In the genomic region with DNA sequence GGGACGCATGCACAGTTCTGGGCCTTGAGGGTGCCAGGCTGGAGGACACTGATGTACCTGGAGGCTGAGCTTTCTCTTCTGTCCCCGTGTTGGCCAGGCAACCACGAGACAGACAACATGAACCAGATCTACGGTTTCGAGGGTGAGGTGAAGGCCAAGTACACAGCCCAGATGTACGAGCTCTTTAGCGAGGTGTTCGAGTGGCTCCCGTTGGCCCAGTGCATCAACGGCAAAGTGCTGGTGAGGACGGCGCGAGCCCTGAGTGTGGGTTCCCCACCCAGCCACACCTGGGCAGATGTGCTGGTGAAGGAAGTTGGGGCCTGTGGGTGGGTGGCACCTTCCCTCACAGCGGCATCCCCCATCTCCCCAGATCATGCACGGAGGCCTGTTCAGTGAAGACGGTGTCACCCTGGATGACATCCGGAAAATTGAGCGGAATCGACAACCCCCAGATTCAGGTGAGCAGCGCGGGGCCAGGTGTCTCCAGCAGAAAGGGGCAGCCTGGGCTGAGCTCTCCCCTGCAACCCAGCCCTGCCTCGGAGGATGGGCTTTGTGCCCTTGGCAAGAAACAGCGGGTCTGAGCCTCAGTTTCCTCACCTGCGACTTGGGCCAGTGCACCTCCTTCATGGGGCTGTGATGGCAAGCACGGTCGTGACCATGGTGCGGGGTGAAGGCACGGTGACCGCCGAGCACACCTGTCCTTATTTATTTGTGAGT, we compare ENCODE assay signal across 22 cellular contexts. TPM values are rescaled to one million over a fixed set of nuclear protein-coding genes. Genes with fewer than 3 reads are reported as not detected.
A peak's percentile ranks its signal among the peaks of the same experiment; 100 is the strongest.
DNase-seq lines count a peak whose midpoint lies in the region; ATAC-seq, FAIRE-seq and TF ChIP-seq lines count a peak whose summit lies in the region.
"Had no signal": no experiment of that assay in that cellular context is flagged by ENCODE, and none has a peak within 500 bp of the region (broad histone marks: within the 10 kb centered on the region; RNA-seq: fewer than 3 reads in every experiment).

No MANE protein-coding gene starts in this region.

- no peak overlapping the region for H3K4me3 ChIP-seq in K562
- no peak overlapping the region for H3K4me3 ChIP-seq in right lobe of liver
- H3K4me3 ChIP-seq in spleen: no peak overlapping the region
- H3K4me3 ChIP-seq: BLaER1 had no signal

- WGBS in K562 (ENCODE audit: insufficient coverage, low coverage, missing lambda C conversion rate): 97% methylated on average over 24 of the region's 30 CpGs
- 85% methylated on average over 5 of the region's 30 CpGs for WGBS in right lobe of liver (ENCODE audit: insufficient coverage, low coverage, low lambda C conversion rate, missing lambda C conversion rate)
- WGBS in spleen, 5 donors: 94 to 97% (median 95%) methylated on average over 17 to 30 of the region's 30 CpGs

- no peaks in the 10 kb centered on the region for H3K27me3 Mint-ChIP-seq in activated naive CD8-positive, alpha-beta T cell treated with anti-CD3 and anti-CD28 coated beads, Interleukin-2, amount 10 ng/mL, durations not matched to agents 7 days and 5 days
- no peaks in the 10 kb centered on the region for H3K27me3 Mint-ChIP-seq in activated naive CD8-positive, alpha-beta T cell treated with anti-CD3 and anti-CD28 coated beads for 36 hours

- H3K4me1 Mint-ChIP-seq in activated naive CD8-positive, alpha-beta T cell treated with anti-CD3 and anti-CD28 coated beads, Interleukin-2, amount 10 ng/mL, durations not matched to agents 7 days and 5 days: peaks cover 3% of the 10 kb centered on the region
- no peaks in the 10 kb centered on the region for H3K4me1 Mint-ChIP-seq in activated naive CD8-positive, alpha-beta T cell treated with anti-CD3 and anti-CD28 coated beads for 36 hours

- no peaks in the 10 kb centered on the region for H3K79me2 ChIP-seq in K562 (ENCODE audit: control insufficient read depth, insufficient read depth, low read length)

- no peak for TF ChIP-seq CTCF in K562 (IDR thresholded peaks at IDR 0.05 in 2 of 3, conservative IDR thresholded peaks at IDR 0.05 in 1 of 3; ENCODE audit: insufficient read depth in 2 of 3, low read depth in 1 of 3, low read length in 3 of 3)
- no peak for TF ChIP-seq CTCF in right lobe of liver (IDR thresholded peaks at IDR 0.05)
- TF ChIP-seq CTCF in spleen (IDR thresholded peaks at IDR 0.05 in 8 of 11, conservative IDR thresholded peaks at IDR 0.05 in 3 of 11): no peak

- intact Hi-C loops in K562 (cut with micrococcal nuclease) (no loop called here), right lobe of liver (cut with DNase I) (loop anchor here in 1 of 2 donors (10.0 kb wide), 1 partner anchor 102 kb away; no protein-coding TSS in a partner anchor), spleen (cut with DNase I; ENCODE audit: low total_unique reads) (no loop called here)

- H3K4me3 Mint-ChIP-seq in activated naive CD8-positive, alpha-beta T cell treated with anti-CD3 and anti-CD28 coated beads, Interleukin-2, amount 10 ng/mL, durations not matched to agents 7 days and 5 days: no peak overlapping the region
- H3K4me3 Mint-ChIP-seq in activated naive CD8-positive, alpha-beta T cell treated with anti-CD3 and anti-CD28 coated beads for 36 hours: no peak overlapping the region
- H3K4me3 Mint-ChIP-seq: CD8-positive, alpha-beta T cell had no signal

- H3K27ac ChIP-seq in K562 (ENCODE audit: extremely low read depth, low read depth, low read length): no peak overlapping the region
- H3K27ac ChIP-seq in right lobe of liver: no peak overlapping the region
- no peak overlapping the region for H3K27ac ChIP-seq in spleen
- H3K27ac ChIP-seq: HL-60 had no signal

- H3K36me3 ChIP-seq in K562 (ENCODE audit: control insufficient read depth, insufficient read depth, low read length) (peaks cover 84% of the 10 kb centered on the region), right lobe of liver (peaks cover 4 to 46% (median 14%) of the 10 kb centered on the region in 4 donors), spleen (peaks cover 2 to 100% (median 92%) of the 10 kb centered on the region in 6 donors)

- peaks cover 0 to 19% of the 10 kb centered on the region in 2 experiments; a peak in 2 of 5 replicates for H3K4me1 ChIP-seq in K562 (replicated peaks in 1 of 2; ENCODE audit: control insufficient read depth in 2 of 2, insufficient read depth in 2 of 2, low read length in 2 of 2)
- no peaks in the 10 kb centered on the region for H3K4me1 ChIP-seq in right lobe of liver
- peaks cover 0 to 16% (median 5%) of the 10 kb centered on the region in 6 donors for H3K4me1 ChIP-seq in spleen

- CTCF ChIA-PET in K562 (lab: Yijun Ruan, JAX; ENCODE audit: low intra/inter-chr PET ratio): interaction anchor here (0.7 kb wide), 1 partner anchor 8 kb away, joined by 3 read pairs; no protein-coding TSS in a partner anchor

- no peak for TF ChIP-seq POLR2A in K562 (conservative IDR thresholded peaks at IDR 0.05)
- TF ChIP-seq POLR2A in right lobe of liver (IDR thresholded peaks at IDR 0.05): no peak
- no peak for TF ChIP-seq POLR2A in spleen (IDR thresholded peaks at IDR 0.05)

- peak; percentile 21 for DNase-seq in activated naive CD8-positive, alpha-beta T cell treated with anti-CD3 and anti-CD28 coated beads, Interleukin-2, amount 10 ng/mL, durations not matched to agents 7 days and 5 days
- no peak for DNase-seq in activated naive CD8-positive, alpha-beta T cell treated with anti-CD3 and anti-CD28 coated beads for 36 hours
- DNase-seq in K562 (ENCODE audit: extremely low read depth in 1 of 4, low spot score in 3 of 4): no peak
- DNase-seq in right lobe of liver: peak in 2 of 3 donors; percentile 7 to 47
- DNase-seq in spleen: peak; percentile 56
- DNase-seq: CD8-positive, alpha-beta T cell; DMS79; H7; NCI-H1417; NCI-H187 treated with DMSO at 0.1 percent for 48 hours; NCI-H2171; NCI-H446; NCI-H69 had no signal

- H3K27ac Mint-ChIP-seq in activated naive CD8-positive, alpha-beta T cell treated with anti-CD3 and anti-CD28 coated beads, Interleukin-2, amount 10 ng/mL, durations not matched to agents 7 days and 5 days: no peak overlapping the region
- H3K27ac Mint-ChIP-seq in activated naive CD8-positive, alpha-beta T cell treated with anti-CD3 and anti-CD28 coated beads for 36 hours: no peak overlapping the region
- H3K27ac Mint-ChIP-seq: CD8-positive, alpha-beta T cell had no signal

- POLR2A ChIA-PET in activated naive CD8-positive, alpha-beta T cell treated with anti-CD3 and anti-CD28 coated beads, Interleukin-2, amount 10 ng/mL, durations not matched to agents 7 days and 5 days (lab: Charles Lee): no interaction called here
- POLR2A ChIA-PET in K562 (lab: Yijun Ruan, JAX): interaction anchor here (1.8 kb wide), 1 partner anchor 9 kb away, joined by 5 read pairs; no protein-coding TSS in a partner anchor

- peaks cover 36% of the 10 kb centered on the region for H3K36me3 Mint-ChIP-seq in activated naive CD8-positive, alpha-beta T cell treated with anti-CD3 and anti-CD28 coated beads, Interleukin-2, amount 10 ng/mL, durations not matched to agents 7 days and 5 days
- peaks cover 30% of the 10 kb centered on the region for H3K36me3 Mint-ChIP-seq in activated naive CD8-positive, alpha-beta T cell treated with anti-CD3 and anti-CD28 coated beads for 36 hours

- no peaks in the 10 kb centered on the region for H3K27me3 ChIP-seq in K562 (ENCODE audit: control insufficient read depth in 2 of 2, insufficient read depth in 2 of 2, low read length in 2 of 2)
- H3K27me3 ChIP-seq in right lobe of liver: no peaks in the 10 kb centered on the region
- H3K27me3 ChIP-seq in spleen (replicated peaks in 1 of 7): no peaks in the 10 kb centered on the region
- H3K27me3 ChIP-seq: BLaER1 had no signal

- peaks cover 5% of the 10 kb centered on the region for H3K9me3 Mint-ChIP-seq in activated naive CD8-positive, alpha-beta T cell treated with anti-CD3 and anti-CD28 coated beads, Interleukin-2, amount 10 ng/mL, durations not matched to agents 7 days and 5 days
- H3K9me3 Mint-ChIP-seq in activated naive CD8-positive, alpha-beta T cell treated with anti-CD3 and anti-CD28 coated beads for 36 hours: no peaks in the 10 kb centered on the region
- H3K9me3 Mint-ChIP-seq: CD8-positive, alpha-beta T cell had no signal

- in situ Hi-C loops in K562 (cut with MboI): no loop called here

- H3K4me2 ChIP-seq in K562 (ENCODE audit: insufficient read depth, low read length): no peak overlapping the region
- H3K4me2 ChIP-seq: BLaER1 had no signal

- no peak for TF ChIP-seq RAD21 in K562 (CRISPR knock-in tag; conservative IDR thresholded peaks at IDR 0.05 in 1 of 2, IDR thresholded peaks at IDR 0.05 in 1 of 2)

- no peak overlapping the region for H2AFZ ChIP-seq in K562 (ENCODE audit: low read depth, low read length)

- H4K20me1 ChIP-seq in K562 (replicated peaks; ENCODE audit: control insufficient read depth, insufficient read depth, low read length): no peaks in the 10 kb centered on the region; the same call in 1 of the 2 replicates

- ATAC-seq in activated naive CD8-positive, alpha-beta T cell treated with anti-CD3 and anti-CD28 coated beads, Interleukin-2, amount 10 ng/mL, durations not matched to agents 7 days and 5 days (ENCODE audit: low read depth): no peak
- no peak for ATAC-seq in K562
- ATAC-seq in right lobe of liver: no peak
- no peak for ATAC-seq in HG02884 (IDR thresholded peaks at IDR 0.05; ENCODE audit: unreplicated experiment)
- ATAC-seq in HG03108 (IDR thresholded peaks at IDR 0.05; ENCODE audit: unreplicated experiment): no peak
- ATAC-seq in HG02870 (IDR thresholded peaks at IDR 0.05; ENCODE audit: unreplicated experiment): no peak
- ATAC-seq: CD8-positive, alpha-beta T cell had no signal

- H3K9me3 ChIP-seq in K562 (replicated peaks; ENCODE audit: control insufficient read depth, insufficient read depth, low read depth, low read length): no peaks in the 10 kb centered on the region
- no peaks in the 10 kb centered on the region for H3K9me3 ChIP-seq in right lobe of liver
- no peaks in the 10 kb centered on the region for H3K9me3 ChIP-seq in spleen
- H3K9me3 ChIP-seq: BLaER1 had no signal

- H3K9me1 ChIP-seq in K562 (ENCODE audit: control insufficient read depth, insufficient read depth, low read length): no peaks in the 10 kb centered on the region

- TF ChIP-seq EP300 in K562 (IDR thresholded peaks at IDR 0.05; ENCODE audit: low read length): no peak

- no TSS peak for BruUV-seq in K562 (replicated peaks; lab: Mats Ljungman, UMichigan)

- FAIRE-seq in K562 (lab: Jason Lieb, UNC): no peak
- FAIRE-seq: A204.1, D721Med, HTR-8/SVneo had no signal

- H3K9ac ChIP-seq in K562 (ENCODE audit: insufficient read depth in 1 of 2, low read depth in 2 of 2, low read length in 2 of 2): no peak overlapping the region
- H3K9ac ChIP-seq: BLaER1 had no signal

RNA-seq across cellular contexts. Expression of a gene that starts 26.2 kb away (rescaled TPM):
- total RNA-seq in activated naive CD8-positive, alpha-beta T cell treated with anti-CD3 and anti-CD28 coated beads, Interleukin-2, amount 10 ng/mL, durations not matched to agents 7 days and 5 days: not detected
- total RNA-seq in activated naive CD8-positive, alpha-beta T cell treated with anti-CD3 and anti-CD28 coated beads for 36 hours: under 1 TPM; 0.08 TPM
- total RNA-seq in K562 (2011; cell fraction: chromatin; rRNA removed; ENCODE audit: low replicate concordance): 10.0 and 21.6 TPM in 2 replicates
- total RNA-seq in K562 (2011; cell fraction: nucleolus; rRNA removed): 20.5 and 23.5 TPM in 2 replicates
- total RNA-seq in K562 (2011; cell fraction: nucleoplasm; rRNA removed): 15.2 and 15.6 TPM in 2 replicates
- total RNA-seq in K562 (2014; rRNA removed) (30.8 and 32.4 TPM in 2 replicates), K562 (2014; rRNA removed; fragmentation: Illumina TruSeq; extraction: Trizol) (6.6 and 9.7 TPM in 2 replicates), K562 (2015; rRNA removed; fragmentation: Illumina TruSeq; extraction: Trizol) (21.6 and 22.3 TPM in 2 replicates), K562 (2021) (21.9 and 22.5 TPM in 2 replicates), right lobe of liver (under 1 TPM in 5 of 6 experiments, not detected in 1; 0.26 to 0.55 (median 0.44) TPM), spleen (1 to 10 TPM; 1.7 to 4.4 (median 2.6) TPM)
- polyA plus RNA-seq in K562 (2011; rRNA removed) (8.0 and 9.1 TPM in 2 replicates), K562 (2014; fragmentation: Illumina TruSeq; extraction: Trizol) (15.6 and 17.8 TPM in 2 replicates), K562 (2014; fragmentation: Nextera tagmentation; extraction: Ambion mirVana) (1 to 10 TPM in 1 of 2 experiments, under 1 TPM in 1; 0.68 to 1.5 TPM), K562 (2014; rRNA removed) (19.9 and 20.8 TPM in 2 replicates), spleen (1 to 10 TPM in 2 of 3 donors, under 1 TPM in 1; 0.46 to 1.2 (median 1.1) TPM)
- 7.9 and 13.0 TPM in 2 replicates for polyA plus RNA-seq in K562 (2011; cell fraction: cytosol; rRNA removed)
- 6.3 and 8.5 TPM in 2 replicates for polyA plus RNA-seq in K562 (2011; cell fraction: nucleus; rRNA removed)
- polyA plus RNA-seq in K562 (2012): 13.6 and 17.1 TPM in 2 replicates
- polyA minus RNA-seq in K562 (2011; rRNA and poly(A)+ RNA removed): 6.3 and 7.7 TPM in 2 replicates
- 9.2 and 11.5 TPM in 2 replicates for polyA minus RNA-seq in K562 (2011; cell fraction: cytosol; rRNA and poly(A)+ RNA removed)
- polyA minus RNA-seq in K562 (2011; cell fraction: nucleus; rRNA and poly(A)+ RNA removed): 6.5 and 12.2 TPM in 2 replicates
- total RNA-seq: CD8-positive, alpha-beta T cell had no signal

RNA-seq across cellular contexts. Expression of a gene that starts 40.3 kb away (rescaled TPM):
- 10 to 100 TPM; 76.1 to 87.4 TPM for total RNA-seq in activated naive CD8-positive, alpha-beta T cell treated with anti-CD3 and anti-CD28 coated beads, Interleukin-2, amount 10 ng/mL, durations not matched to agents 7 days and 5 days
- total RNA-seq in activated naive CD8-positive, alpha-beta T cell treated with anti-CD3 and anti-CD28 coated beads for 36 hours: 100 to 1,000 TPM; 123 to 132 TPM
- 203 and 276 TPM in 2 replicates for total RNA-seq in K562 (2011; cell fraction: chromatin; rRNA removed; ENCODE audit: low replicate concordance)
- total RNA-seq in K562 (2011; cell fraction: nucleolus; rRNA removed): 178 and 192 TPM in 2 replicates
- 188 and 196 TPM in 2 replicates for total RNA-seq in K562 (2011; cell fraction: nucleoplasm; rRNA removed)
- 109 and 143 TPM in 2 replicates for total RNA-seq in K562 (2014; rRNA removed)
- total RNA-seq in K562 (2014; rRNA removed; fragmentation: Illumina TruSeq; extraction: Trizol): 60.3 and 69.4 TPM in 2 replicates
- total RNA-seq in K562 (2015; rRNA removed; fragmentation: Illumina TruSeq; extraction: Trizol): 86.3 and 88.6 TPM in 2 replicates
- 99.9 and 108 TPM in 2 replicates for total RNA-seq in K562 (2021)
- 131 and 136 TPM in 2 replicates for polyA plus RNA-seq in K562 (2011; rRNA removed)
- 165 and 193 TPM in 2 replicates for polyA plus RNA-seq in K562 (2011; cell fraction: cytosol; rRNA removed)
- 282 and 334 TPM in 2 replicates for polyA plus RNA-seq in K562 (2011; cell fraction: nucleus; rRNA removed)
- 81.0 and 88.2 TPM in 2 replicates for polyA plus RNA-seq in K562 (2012)
- 163 and 166 TPM in 2 replicates for polyA plus RNA-seq in K562 (2014; fragmentation: Illumina TruSeq; extraction: Trizol)
- 1 to 10 TPM; 1.9 to 4.9 TPM for polyA plus RNA-seq in K562 (2014; fragmentation: Nextera tagmentation; extraction: Ambion mirVana)
- polyA plus RNA-seq in K562 (2014; rRNA removed): 134 and 145 TPM in 2 replicates
- 119 and 149 TPM in 2 replicates for polyA minus RNA-seq in K562 (2011; rRNA and poly(A)+ RNA removed)
- polyA minus RNA-seq in K562 (2011; cell fraction: cytosol; rRNA and poly(A)+ RNA removed): 72.9 and 88.8 TPM in 2 replicates
- polyA minus RNA-seq in K562 (2011; cell fraction: nucleus; rRNA and poly(A)+ RNA removed): 84.4 and 101 TPM in 2 replicates
- 10 to 100 TPM; 23.9 to 47.8 (median 36.0) TPM for total RNA-seq in right lobe of liver
- 10 to 100 TPM; 61.1 to 87.3 (median 74.2) TPM for total RNA-seq in spleen
- 10 to 100 TPM; 26.5 to 67.5 (median 29.8) TPM for polyA plus RNA-seq in spleen

RNA-seq across cellular contexts. Expression of a gene that starts 41.6 kb away (rescaled TPM):
- total RNA-seq in activated naive CD8-positive, alpha-beta T cell treated with anti-CD3 and anti-CD28 coated beads, Interleukin-2, amount 10 ng/mL, durations not matched to agents 7 days and 5 days: under 1 TPM in 1 of 2 experiments, not detected in 1; 0.11 TPM
- not detected for total RNA-seq in activated naive CD8-positive, alpha-beta T cell treated with anti-CD3 and anti-CD28 coated beads for 36 hours
- 0.12 TPM in 1 of 2 replicates, not detected in the other for total RNA-seq in K562 (2011; cell fraction: chromatin; rRNA removed; ENCODE audit: low replicate concordance)
- total RNA-seq in K562 (2011; cell fraction: nucleolus; rRNA removed): not detected in 2 replicates
- total RNA-seq in K562 (2011; cell fraction: nucleoplasm; rRNA removed): not detected in 2 replicates
- total RNA-seq in K562 (2014; rRNA removed): 0.04 and 0.05 TPM in 2 replicates
- not detected in 2 replicates for total RNA-seq in K562 (2014; rRNA removed; fragmentation: Illumina TruSeq; extraction: Trizol)
- total RNA-seq in K562 (2015; rRNA removed; fragmentation: Illumina TruSeq; extraction: Trizol): 0.04 TPM in 1 of 2 replicates, not detected in the other
- total RNA-seq in K562 (2021): 0.04 TPM in 1 of 2 replicates, not detected in the other
- polyA plus RNA-seq in K562 (2011; rRNA removed): 0.01 TPM in 1 of 2 replicates, not detected in the other
- polyA plus RNA-seq in K562 (2011; cell fraction: cytosol; rRNA removed): 0.01 TPM in 2 replicates
- polyA plus RNA-seq in K562 (2011; cell fraction: nucleus; rRNA removed): 0.03 TPM in 1 of 2 replicates, not detected in the other
- 0.03 and 0.05 TPM in 2 replicates for polyA plus RNA-seq in K562 (2012)
- polyA plus RNA-seq in K562 (2014; fragmentation: Illumina TruSeq; extraction: Trizol): not detected in 2 replicates
- not detected for polyA plus RNA-seq in K562 (2014; fragmentation: Nextera tagmentation; extraction: Ambion mirVana)
- 0.05 TPM in 1 of 2 replicates, not detected in the other for polyA plus RNA-seq in K562 (2014; rRNA removed)
- polyA minus RNA-seq in K562 (2011; rRNA and poly(A)+ RNA removed): not detected in 2 replicates
- polyA minus RNA-seq in K562 (2011; cell fraction: cytosol; rRNA and poly(A)+ RNA removed): not detected in 2 replicates
- polyA minus RNA-seq in K562 (2011; cell fraction: nucleus; rRNA and poly(A)+ RNA removed): 0.11 TPM in 1 of 2 replicates, not detected in the other
- total RNA-seq in right lobe of liver: not detected
- total RNA-seq in spleen: not detected
- under 1 TPM in 1 of 3 donors, not detected in 2; 0.03 TPM for polyA plus RNA-seq in spleen
- total RNA-seq: RPMI7951 had no signal

Comparison
In these comparisons a context has a peak if more than half of its experiments do, and no peak if none do; other contexts are left out.
1. DNase-seq: peak in activated naive CD8-positive, alpha-beta T cell treated with anti-CD3 and anti-CD28 coated beads, Interleukin-2, amount 10 ng/mL, durations not matched to agents 7 days and 5 days (single experiment), right lobe of liver (2 of 3) and spleen (single experiment); none in activated naive CD8-positive, alpha-beta T cell treated with anti-CD3 and anti-CD28 coated beads for 36 hours (single experiment) and K562 (0 of 4).